ENCODE assay signal across 8 cellular contexts in the genomic region with DNA sequence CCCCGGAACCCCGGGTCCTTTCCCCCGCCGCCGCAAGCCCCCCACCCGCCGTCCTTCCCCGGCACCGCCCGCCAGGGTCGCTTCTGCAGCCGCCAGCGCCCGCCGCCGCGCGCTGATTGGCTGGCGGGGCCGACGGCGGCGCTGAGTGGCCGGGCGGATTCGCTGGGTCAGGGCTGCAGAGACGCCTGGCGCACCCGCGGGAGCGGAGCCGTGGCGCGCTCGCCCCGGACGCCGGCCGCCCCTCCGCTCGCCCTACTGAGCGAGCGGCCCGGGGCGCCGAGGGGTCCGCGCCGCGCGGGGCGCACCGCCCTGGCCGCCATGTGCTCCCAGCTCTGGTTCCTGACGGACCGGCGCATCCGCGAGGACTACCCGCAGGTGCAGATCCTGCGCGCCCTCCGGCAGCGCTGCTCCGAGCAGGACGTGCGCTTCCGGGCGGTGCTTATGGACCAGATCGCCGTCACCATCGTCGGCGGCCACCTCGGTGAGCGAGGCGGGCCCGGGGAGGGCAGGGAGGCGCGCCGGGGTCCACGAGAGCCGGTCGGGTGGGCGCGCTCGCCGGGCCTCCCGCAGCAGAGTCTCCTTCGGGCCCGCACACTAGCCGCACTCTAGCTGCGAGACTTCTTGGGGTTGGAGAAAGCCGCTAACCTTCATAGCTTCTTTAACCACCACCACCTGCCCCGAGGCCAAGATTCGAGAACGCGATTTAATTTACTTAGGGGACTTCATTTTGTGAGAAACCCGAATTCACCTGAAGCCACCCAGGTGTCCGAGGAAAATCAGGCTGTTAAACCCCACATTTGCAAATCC.
DNase-seq lines count a peak whose midpoint lies in the region; ATAC-seq and TF ChIP-seq lines count a peak whose summit lies in the region.

RIMKLA (plus strand) TSS at position 176 of the 807 bp plus-strand sequence; CDS start at position 319, 143 bp downstream.

- in situ Hi-C loops in T47D (cut with HindIII; ENCODE audit: low pct_unique_long_range_greater_than_20kb, low sequenced_read_pairs) = no loop called here

- TF ChIP-seq CTCF in LNCaP clone FGC (IDR thresholded peaks at IDR 0.05; ENCODE audit: control insufficient read depth, extremely low read depth, insufficient read depth) = no peak

- peak; percentile 91 for ATAC-seq in GM21717 (IDR thresholded peaks at IDR 0.05; ENCODE audit: unreplicated experiment)

- DNase-seq in ELR (ENCODE audit: low read depth) (peak; percentile 33), LNCaP clone FGC (ENCODE audit: low read depth) (no peak), T-helper 1 cell (peak in 4 of 5 donors; percentile 1 to 30 (median 16)), T47D (ENCODE audit: low read depth in 1 of 2, low spot score in 1 of 2) (peak; percentile 56 to 94), islet precursor cell (peak; percentile 83), Kasumi-1 (lab: John Stamatoyannopoulos, UW) (no peak)
- DNase-seq in stimulated activated CD4-positive, alpha-beta T cell treated with anti-CD3 and anti-CD28 coated beads, Interleukin-12 subunit alpha, Interleukin-12 subunit beta, amount 100 ng/mL, for 48 hours (ENCODE audit: low read depth in 2 of 3, low spot score in 1 of 3) = peak in 2 of 3 donors; percentile 25 to 47

- H3K4me3 ChIP-seq in LNCaP clone FGC (ENCODE audit: low read depth, low read length) = peak within 1 kb of the TSS; percentile 56

Comparison
In these comparisons a context has a peak if more than half of its experiments do, and no peak if none do; other contexts are left out.
1. DNase-seq: peak in ELR (single experiment), T-helper 1 cell (4 of 5), T47D (2 of 2), islet precursor cell (single experiment) and stimulated activated CD4-positive, alpha-beta T cell treated with anti-CD3 and anti-CD28 coated beads, Interleukin-12 subunit alpha, Interleukin-12 subunit beta, amount 100 ng/mL, for 48 hours (2 of 3); none in LNCaP clone FGC (single experiment) and Kasumi-1 (0 of 2).